Comparison of ENCODE assay signal across 14 cellular contexts in the genomic region with DNA sequence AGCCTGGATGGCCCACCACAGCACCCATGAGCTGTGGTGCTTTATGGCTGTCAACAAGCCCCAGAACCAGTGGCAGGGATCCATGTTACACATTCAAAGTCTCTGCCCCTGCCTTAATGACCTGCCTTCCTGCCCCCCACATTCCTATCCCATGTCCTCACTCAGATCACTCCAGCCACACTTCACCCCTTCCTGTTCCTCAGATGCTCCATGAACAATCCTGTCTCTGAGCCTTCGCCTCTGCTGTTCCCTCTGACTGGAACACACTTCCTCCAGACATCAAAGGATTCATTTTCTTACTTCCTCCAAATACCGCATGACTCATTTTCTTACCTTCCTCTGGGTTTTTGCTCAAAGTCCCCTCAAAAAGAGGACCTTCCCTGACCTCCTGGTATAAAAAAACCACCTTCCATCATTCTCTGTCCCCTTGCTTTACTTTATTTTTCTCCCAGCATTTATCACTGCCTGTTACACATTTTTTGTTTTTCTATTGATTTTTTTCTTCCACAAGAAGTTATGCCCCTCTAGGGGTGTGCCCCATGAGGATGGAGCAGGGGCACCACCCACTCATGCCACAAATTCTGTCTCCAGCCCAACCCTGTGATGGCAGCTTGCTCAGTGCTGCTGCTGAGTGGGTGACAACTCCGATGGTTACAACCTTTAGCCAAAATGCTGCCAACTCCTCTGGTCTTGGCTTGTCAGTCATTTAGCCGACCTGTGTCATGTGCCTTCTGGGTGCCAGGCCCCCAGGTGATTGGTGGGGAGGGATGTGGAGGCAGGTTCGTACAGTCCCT. TPM values are rescaled to one million over a fixed set of nuclear protein-coding genes. Genes with fewer than 3 reads are reported as not detected.
DNase-seq lines count a peak whose midpoint lies in the region; ATAC-seq, FAIRE-seq and TF ChIP-seq lines count a peak whose summit lies in the region.
"Had no signal": no experiment of that assay in that cellular context is flagged by ENCODE, and none has a peak within 500 bp of the region (broad histone marks: within the 10 kb centered on the region; RNA-seq: fewer than 3 reads in every experiment).

No MANE protein-coding gene starts in this region.

- CTCF ChIA-PET in PC-9 (lab: Charles Lee) (no interaction called here), endothelial cell of umbilical vein (lab: Charles Lee) (interaction anchor here (1.0 to 1.5 kb wide), 6 partner anchors 11 to 95 kb away, joined by 3 to 9 read pairs (median 4); a partner anchor contains a TSS)

- intact Hi-C loops in PC-9 (cut with micrococcal nuclease; ENCODE audit: unreplicated experiment) (no loop called here), endothelial cell of umbilical vein (cut with micrococcal nuclease) (loop anchor here (1.0 kb wide), 1 partner anchor 13 kb away; no protein-coding TSS in a partner anchor), transverse colon (cut with DNase I; ENCODE audit: low total_unique reads) (no loop called here)

- BruUV-seq in PC-9 (replicated peaks; lab: Mats Ljungman, UMichigan) (no TSS peak), endothelial cell of umbilical vein (replicated peaks; lab: Mats Ljungman, UMichigan) (no TSS peak)

- no peaks in the 10 kb centered on the region for H3K36me3 ChIP-seq in PC-9 (ENCODE audit: low read depth)
- no peaks in the 10 kb centered on the region for H3K36me3 ChIP-seq in endothelial cell of umbilical vein (ENCODE audit: control insufficient read depth in 2 of 2, extremely low read depth in 1 of 2, insufficient read depth in 2 of 2, low read length in 2 of 2)
- no peaks in the 10 kb centered on the region for H3K36me3 ChIP-seq in transverse colon
- H3K36me3 ChIP-seq: left ventricle myocardium inferior had no signal

- H3K9me3 ChIP-seq in PC-9 (ENCODE audit: insufficient read depth, low read depth) (no peaks in the 10 kb centered on the region), endothelial cell of umbilical vein (replicated peaks; ENCODE audit: control insufficient read depth, insufficient read depth, low read length) (no peaks in the 10 kb centered on the region), transverse colon (no peaks in the 10 kb centered on the region)
- H3K9me3 ChIP-seq: left ventricle myocardium inferior had no signal

- ATAC-seq in GM21367 (IDR thresholded peaks at IDR 0.05; ENCODE audit: unreplicated experiment) = no peak
- no peak for ATAC-seq in GM19452 (IDR thresholded peaks at IDR 0.05; ENCODE audit: unreplicated experiment)

- H3K9ac ChIP-seq in endothelial cell of umbilical vein (replicated peaks; ENCODE audit: extremely low read depth, insufficient read depth, low read length) = peak overlapping the region; percentile 37

- H3K4me1 ChIP-seq in PC-9 (replicated peaks; ENCODE audit: insufficient read depth) (peaks cover 20% of the 10 kb centered on the region), endothelial cell of umbilical vein (ENCODE audit: control insufficient read depth, extremely low read depth, insufficient read depth, low read length) (peaks cover 37% of the 10 kb centered on the region), transverse colon (no peaks in the 10 kb centered on the region)
- H3K4me1 ChIP-seq: left ventricle myocardium inferior had no signal

- 68 to 74% methylated on average over 2 to 5 of the region's 5 CpGs for WGBS in transverse colon (ENCODE audit: low coverage in 1 of 2), 2 donors

- no peaks in the 10 kb centered on the region for H3K9me1 ChIP-seq in endothelial cell of umbilical vein (replicated peaks; ENCODE audit: control insufficient read depth, extremely low read depth, insufficient read depth, low read length)

- DNase-seq in H54 (ENCODE audit: insufficient read length, low spot score) (peak; percentile 55), PC-9 (peak in 1 of 2 experiments; percentile 45), endothelial cell of umbilical vein (ENCODE audit: low read depth, low spot score) (peak; percentile 71), renal cortical epithelial cell (ENCODE audit: low read depth) (peak; percentile 35), transverse colon (no peak), NCI-H1105 treated with DMSO at 0.1 percent for 48 hours (lab: John Stamatoyannopoulos, UW) (no peak)
- DNase-seq: CD4-positive, CD25-positive, alpha-beta regulatory T cell; left ventricle myocardium inferior; NCI-H1694; nucleus accumbens; OCI-M1; stimulated activated CD8-positive, alpha-beta memory T cell treated with anti-CD3 and anti-CD28 coated beads, Interleukin-4, amount 100 ng/mL, for 48 hours had no signal

- no peaks in the 10 kb centered on the region for H3K79me2 ChIP-seq in PC-9 (ENCODE audit: low read depth)
- H3K79me2 ChIP-seq in endothelial cell of umbilical vein (ENCODE audit: control insufficient read depth, insufficient read depth, low read length) = peaks cover 61% of the 10 kb centered on the region

- H4K20me1 ChIP-seq in PC-9 (ENCODE audit: insufficient read depth) (no peaks in the 10 kb centered on the region), endothelial cell of umbilical vein (replicated peaks; ENCODE audit: control insufficient read depth, extremely low read depth, insufficient read depth, low read length) (no peaks in the 10 kb centered on the region)

- dilution Hi-C loops in endothelial cell of umbilical vein (cut with MboI; ENCODE audit: extremely low pct_ligation_motif_present, low sequenced_read_pairs) = no loop called here

- H3K27ac ChIP-seq in PC-9 (peak overlapping the region; percentile 50), endothelial cell of umbilical vein (ENCODE audit: insufficient read depth, low read depth, low read length) (peak overlapping the region; percentile 87), transverse colon (no peak overlapping the region)
- H3K27ac ChIP-seq: left ventricle myocardium inferior had no signal

- FAIRE-seq in H54 (lab: Jason Lieb, UNC) (no peak), endothelial cell of umbilical vein (lab: Jason Lieb, UNC) (peak; percentile 98)

- H3K4me3 ChIP-seq in PC-9 (no peak overlapping the region), endothelial cell of umbilical vein (replicated peaks in 1 of 3; ENCODE audit: insufficient read depth in 1 of 3, low read depth in 1 of 3, low read length in 3 of 3) (no peak overlapping the region), transverse colon (no peak overlapping the region)
- H3K4me3 ChIP-seq: left ventricle myocardium inferior had no signal

- POLR2A ChIA-PET in PC-9 (lab: Charles Lee; ENCODE audit: unreplicated experiment) = interaction anchor here (0.6 kb wide), 1 partner anchor 16 kb away, joined by 3 read pairs; no protein-coding TSS in a partner anchor
- POLR2A ChIA-PET in endothelial cell of umbilical vein (lab: Charles Lee) = interaction anchor here (1.0 kb wide), 1 partner anchor 12 kb away, joined by 3 read pairs; no protein-coding TSS in a partner anchor

- TF ChIP-seq CTCF in PC-9 (conservative IDR thresholded peaks at IDR 0.05) (no peak), endothelial cell of umbilical vein (IDR thresholded peaks at IDR 0.05; ENCODE audit: extremely low read depth in 1 of 2, insufficient read depth in 1 of 2, low read depth in 1 of 2, low read length in 2 of 2) (no peak), transverse colon (IDR thresholded peaks at IDR 0.05) (no peak)

- H2AFZ ChIP-seq in PC-9 = no peak overlapping the region
- no peak overlapping the region for H2AFZ ChIP-seq in endothelial cell of umbilical vein (ENCODE audit: low read depth, low read length)

- H3K4me2 ChIP-seq in PC-9 (peak overlapping the region; percentile 12; the same call in 1 of the 2 replicates), endothelial cell of umbilical vein (ENCODE audit: insufficient read depth, low read length) (peak overlapping the region; percentile 37)

- TF ChIP-seq EP300 in transverse colon (IDR thresholded peaks at IDR 0.05; ENCODE audit: low read depth) = no peak

- H3F3A ChIP-seq in PC-9 (ENCODE audit: insufficient read depth, low read depth) = peaks cover 13% of the 10 kb centered on the region; the same call in 1 of the 2 replicates

- TF ChIP-seq POLR2A in H54 (IDR thresholded peaks at IDR 0.05; ENCODE audit: low read depth, low read length) (no peak), endothelial cell of umbilical vein (IDR thresholded peaks at IDR 0.05; ENCODE audit: low read depth, low read length) (no peak), transverse colon (IDR thresholded peaks at IDR 0.05) (no peak)

- H3K9me2 ChIP-seq in PC-9 (ENCODE audit: insufficient read depth) = no peaks in the 10 kb centered on the region

- in situ Hi-C loops in transverse colon (cut with MboI; ENCODE audit: low pct_ligation_motif_present in 1 of 4, low pct_unique_long_range_greater_than_20kb in 1 of 4, low sequenced_read_pairs in 3 of 4) = no loop called here

- H3K27me3 ChIP-seq in PC-9 (ENCODE audit: insufficient read depth, low read depth) = no peaks in the 10 kb centered on the region
- no peaks in the 10 kb centered on the region for H3K27me3 ChIP-seq in endothelial cell of umbilical vein (ENCODE audit: control insufficient read depth in 2 of 2, insufficient read depth in 2 of 2, low read length in 2 of 2)
- no peaks in the 10 kb centered on the region for H3K27me3 ChIP-seq in transverse colon

TF ChIP-seq in endothelial cell of umbilical vein, 7 proteins besides CTCF, POLR2A, EP300 and RAD21 (continues in another document):
- peak; percentile 92 for TF ChIP-seq POLR2AphosphoS5 (IDR thresholded peaks at IDR 0.05; ENCODE audit: insufficient read depth, low read depth, low read length)
- TF ChIP-seq MYC (IDR thresholded peaks at IDR 0.05; ENCODE audit: low read depth, low read length) = peak; percentile 24
- TF ChIP-seq JUN (IDR thresholded peaks at IDR 0.05; ENCODE audit: borderline replicate concordance, insufficient read depth, insufficient read length, low read depth) = peak; percentile 84
- peak; percentile 96 for TF ChIP-seq FOS (IDR thresholded peaks at IDR 0.05; ENCODE audit: borderline replicate concordance, insufficient read depth, low read length)
- no peak for TF ChIP-seq EZH2 (IDR thresholded peaks at IDR 0.05; ENCODE audit: borderline replicate concordance, low read depth, low read length, severe bottlenecking)
- peak; percentile 84 for TF ChIP-seq GATA2 (IDR thresholded peaks at IDR 0.05; ENCODE audit: insufficient read depth, insufficient read length, low read depth, low read length)

RNA-seq across cellular contexts. Expression of a gene that starts 18.2 kb away (rescaled TPM):
- 0.73 and 1.6 TPM in 2 replicates for total RNA-seq in PC-9 (2021)
- 26.7 and 47.5 TPM in 2 replicates for total RNA-seq in endothelial cell of umbilical vein
- 14.5 and 21.4 TPM in 2 replicates for polyA plus RNA-seq in endothelial cell of umbilical vein
- polyA plus RNA-seq in endothelial cell of umbilical vein (2011; cell fraction: cytosol; rRNA removed) = 33.6 and 39.5 TPM in 2 replicates
- 87.2 and 116 TPM in 2 replicates for polyA plus RNA-seq in endothelial cell of umbilical vein (2011; cell fraction: nucleus; rRNA removed)
- 13.5 and 39.8 TPM in 2 replicates for polyA plus RNA-seq in endothelial cell of umbilical vein (2012)
- polyA minus RNA-seq in endothelial cell of umbilical vein = 15.4 and 23.6 TPM in 2 replicates
- polyA minus RNA-seq in endothelial cell of umbilical vein (2011; cell fraction: cytosol; rRNA and poly(A)+ RNA removed) = not detected
- 29.4 and 33.3 TPM in 2 replicates for polyA minus RNA-seq in endothelial cell of umbilical vein (2011; cell fraction: nucleus; rRNA and poly(A)+ RNA removed)
- total RNA-seq in renal cortical epithelial cell = 0.35 and 0.87 TPM in 2 replicates
- 1 to 10 TPM in 3 of 4 donors, under 1 TPM in 1; 0.68 to 8.2 (median 2.1) TPM for total RNA-seq in transverse colon
- total RNA-seq: CD4-positive, CD25-positive, alpha-beta regulatory T cell had no signal
- polyA plus RNA-seq: CD4-positive, CD25-positive, alpha-beta regulatory T cell had no signal

Comparison
In these comparisons a context has a peak if more than half of its experiments do, and no peak if none do; other contexts are left out.
1. DNase-seq: peak in H54 (single experiment), endothelial cell of umbilical vein (single experiment) and renal cortical epithelial cell (single experiment); none in transverse colon (single experiment) and NCI-H1105 treated with DMSO at 0.1 percent for 48 hours (single experiment).
2. H3K27ac ChIP-seq: peak in PC-9 (single experiment) and endothelial cell of umbilical vein (single experiment); none in transverse colon (0 of 4).